Comparison of ENCODE assay signal across 2 cellular contexts in the genomic region with DNA sequence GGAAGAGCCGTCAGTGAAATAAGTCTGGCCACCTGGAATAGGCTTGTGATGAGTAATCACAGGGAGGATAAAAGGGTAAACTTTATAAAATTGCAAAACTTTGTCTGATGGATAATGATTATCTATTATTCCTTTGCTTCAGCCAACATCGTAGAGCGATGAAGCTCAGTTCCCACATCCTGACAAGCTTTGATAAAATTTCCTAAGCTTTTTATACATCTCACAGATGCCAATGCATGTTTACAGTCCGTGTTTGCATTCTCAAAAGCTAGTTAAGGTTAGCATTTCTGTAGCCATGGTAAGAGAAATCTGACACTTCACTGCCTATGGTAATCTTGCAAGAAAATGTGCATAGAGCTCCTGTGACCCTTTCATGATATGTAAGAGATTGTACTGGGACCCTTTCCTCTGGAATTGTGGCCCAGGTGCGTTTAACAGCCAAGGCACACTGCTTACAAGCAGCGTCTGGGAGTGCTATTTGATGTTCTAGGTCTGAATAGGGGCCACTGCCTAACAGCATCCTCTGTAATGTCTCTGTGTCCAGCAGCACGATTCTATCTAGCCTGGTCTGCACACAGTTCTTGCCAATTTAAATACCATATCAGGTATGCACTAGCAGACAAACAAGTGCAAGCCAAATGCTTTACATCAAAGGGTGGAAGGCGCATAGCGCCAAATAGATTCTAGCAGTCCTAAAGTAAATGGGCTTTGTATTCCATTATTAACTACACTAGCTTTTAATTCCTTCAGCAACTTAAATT.
TF ChIP-seq lines count a peak whose summit lies in the region.

No MANE protein-coding gene starts in this region.

TF ChIP-seq in WTC11, 78 proteins besides CTCF, POLR2A, EP300 and RAD21 (continued from another document):
- TF ChIP-seq AR (CRISPR knock-in tag; IDR thresholded peaks at IDR 0.05) (no peak), ZNF532 (CRISPR knock-in tag; IDR thresholded peaks at IDR 0.05; ENCODE audit: borderline replicate concordance) (no peak), NR1H2 (CRISPR knock-in tag; IDR thresholded peaks at IDR 0.05) (no peak)
- TF ChIP-seq, protein P1, sequence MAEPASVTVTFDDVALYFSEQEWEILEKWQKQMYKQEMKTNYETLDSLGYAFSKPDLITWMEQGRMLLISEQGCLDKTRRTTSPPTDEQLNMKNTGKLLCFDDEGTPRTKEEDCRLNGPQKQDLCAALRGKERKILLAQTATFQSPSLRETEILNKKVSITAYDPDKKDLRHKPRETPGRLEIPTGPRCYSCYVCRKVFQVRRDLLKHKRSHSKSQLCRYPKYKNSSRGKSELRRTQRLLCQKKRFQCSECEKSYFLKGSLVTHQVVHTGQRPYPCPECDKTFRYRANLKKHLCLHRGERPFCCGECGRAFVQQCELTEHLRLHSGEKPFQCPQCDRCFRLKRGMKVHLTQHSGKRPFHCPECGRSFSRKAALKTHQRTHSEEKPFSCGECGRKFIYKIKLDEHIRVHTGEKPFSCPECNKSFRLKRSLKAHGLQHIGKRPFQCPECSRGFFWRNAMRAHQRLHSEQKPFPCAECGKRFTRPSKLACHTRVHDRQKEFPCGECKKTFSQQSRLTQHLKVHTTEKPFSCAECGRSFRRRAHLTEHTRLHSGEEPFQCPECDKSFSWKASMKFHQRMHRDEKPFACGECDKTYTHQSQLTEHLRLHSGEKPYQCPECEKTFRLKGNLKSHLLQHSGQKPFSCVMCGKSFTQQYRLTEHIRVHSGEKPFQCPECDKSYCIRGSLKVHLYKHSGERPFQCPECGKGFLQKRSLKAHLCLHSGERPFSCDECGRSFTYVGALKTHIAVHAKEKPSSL (CRISPR knock-in tag; conservative IDR thresholded peaks at IDR 0.05): no peak

TF ChIP-seq in liver, 16 proteins besides CTCF, POLR2A, EP300 and RAD21:
- TF ChIP-seq, protein P2, sequence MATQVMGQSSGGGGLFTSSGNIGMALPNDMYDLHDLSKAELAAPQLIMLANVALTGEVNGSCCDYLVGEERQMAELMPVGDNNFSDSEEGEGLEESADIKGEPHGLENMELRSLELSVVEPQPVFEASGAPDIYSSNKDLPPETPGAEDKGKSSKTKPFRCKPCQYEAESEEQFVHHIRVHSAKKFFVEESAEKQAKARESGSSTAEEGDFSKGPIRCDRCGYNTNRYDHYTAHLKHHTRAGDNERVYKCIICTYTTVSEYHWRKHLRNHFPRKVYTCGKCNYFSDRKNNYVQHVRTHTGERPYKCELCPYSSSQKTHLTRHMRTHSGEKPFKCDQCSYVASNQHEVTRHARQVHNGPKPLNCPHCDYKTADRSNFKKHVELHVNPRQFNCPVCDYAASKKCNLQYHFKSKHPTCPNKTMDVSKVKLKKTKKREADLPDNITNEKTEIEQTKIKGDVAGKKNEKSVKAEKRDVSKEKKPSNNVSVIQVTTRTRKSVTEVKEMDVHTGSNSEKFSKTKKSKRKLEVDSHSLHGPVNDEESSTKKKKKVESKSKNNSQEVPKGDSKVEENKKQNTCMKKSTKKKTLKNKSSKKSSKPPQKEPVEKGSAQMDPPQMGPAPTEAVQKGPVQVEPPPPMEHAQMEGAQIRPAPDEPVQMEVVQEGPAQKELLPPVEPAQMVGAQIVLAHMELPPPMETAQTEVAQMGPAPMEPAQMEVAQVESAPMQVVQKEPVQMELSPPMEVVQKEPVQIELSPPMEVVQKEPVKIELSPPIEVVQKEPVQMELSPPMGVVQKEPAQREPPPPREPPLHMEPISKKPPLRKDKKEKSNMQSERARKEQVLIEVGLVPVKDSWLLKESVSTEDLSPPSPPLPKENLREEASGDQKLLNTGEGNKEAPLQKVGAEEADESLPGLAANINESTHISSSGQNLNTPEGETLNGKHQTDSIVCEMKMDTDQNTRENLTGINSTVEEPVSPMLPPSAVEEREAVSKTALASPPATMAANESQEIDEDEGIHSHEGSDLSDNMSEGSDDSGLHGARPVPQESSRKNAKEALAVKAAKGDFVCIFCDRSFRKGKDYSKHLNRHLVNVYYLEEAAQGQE (IDR thresholded peaks at IDR 0.05): peak; percentile 26
- TF ChIP-seq, protein P3, sequence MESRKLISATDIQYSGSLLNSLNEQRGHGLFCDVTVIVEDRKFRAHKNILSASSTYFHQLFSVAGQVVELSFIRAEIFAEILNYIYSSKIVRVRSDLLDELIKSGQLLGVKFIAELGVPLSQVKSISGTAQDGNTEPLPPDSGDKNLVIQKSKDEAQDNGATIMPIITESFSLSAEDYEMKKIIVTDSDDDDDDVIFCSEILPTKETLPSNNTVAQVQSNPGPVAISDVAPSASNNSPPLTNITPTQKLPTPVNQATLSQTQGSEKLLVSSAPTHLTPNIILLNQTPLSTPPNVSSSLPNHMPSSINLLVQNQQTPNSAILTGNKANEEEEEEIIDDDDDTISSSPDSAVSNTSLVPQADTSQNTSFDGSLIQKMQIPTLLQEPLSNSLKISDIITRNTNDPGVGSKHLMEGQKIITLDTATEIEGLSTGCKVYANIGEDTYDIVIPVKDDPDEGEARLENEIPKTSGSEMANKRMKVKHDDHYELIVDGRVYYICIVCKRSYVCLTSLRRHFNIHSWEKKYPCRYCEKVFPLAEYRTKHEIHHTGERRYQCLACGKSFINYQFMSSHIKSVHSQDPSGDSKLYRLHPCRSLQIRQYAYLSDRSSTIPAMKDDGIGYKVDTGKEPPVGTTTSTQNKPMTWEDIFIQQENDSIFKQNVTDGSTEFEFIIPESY (IDR thresholded peaks at IDR 0.05): no peak
- no peak for TF ChIP-seq TAF1 (conservative IDR thresholded peaks at IDR 0.05)
- peak; percentile 88 for TF ChIP-seq ATF3 (IDR thresholded peaks at IDR 0.05)
- TF ChIP-seq JUND (IDR thresholded peaks at IDR 0.05): peak; percentile 86 to 90
- TF ChIP-seq MAX (IDR thresholded peaks at IDR 0.05): no peak
- no peak for TF ChIP-seq YY1 (IDR thresholded peaks at IDR 0.05)
- TF ChIP-seq FOXA1 (IDR thresholded peaks at IDR 0.05): no peak
- TF ChIP-seq EGR1 (IDR thresholded peaks at IDR 0.05; ENCODE audit: low read depth in 2 of 2): no peak
- no peak for TF ChIP-seq HNF4G (IDR thresholded peaks at IDR 0.05)
- TF ChIP-seq FOXA2 (IDR thresholded peaks at IDR 0.05): no peak
- peak in 1 of 2 donors; percentile 46 for TF ChIP-seq RXRA (IDR thresholded peaks at IDR 0.05)
- no peak for TF ChIP-seq NR2F2 (IDR thresholded peaks at IDR 0.05)
- peak in 1 of 2 donors; percentile 18 for TF ChIP-seq GABPA (IDR thresholded peaks at IDR 0.05 in 1 of 2, conservative IDR thresholded peaks at IDR 0.05 in 1 of 2)
- peak; percentile 16 for TF ChIP-seq SP1 (IDR thresholded peaks at IDR 0.05)
- peak; percentile 65 for TF ChIP-seq HNF4A (conservative IDR thresholded peaks at IDR 0.05)
